Comparison of ENCODE assay signal across 13 cellular contexts in genomic region chr12:48883305-48884171, GRCh38. TPM values are rescaled to one million over a fixed set of nuclear protein-coding genes. Genes with fewer than 3 reads are reported as not detected.
DNase-seq lines count a peak whose midpoint lies in the region; ATAC-seq and TF ChIP-seq lines count a peak whose summit lies in the region.
"Had no signal": no experiment of that assay in that cellular context is flagged by ENCODE, and none has a peak within 500 bp of the region (broad histone marks: within the 10 kb centered on the region; RNA-seq: fewer than 3 reads in every experiment).

No MANE protein-coding gene starts in this region.

- no peaks in the 10 kb centered on the region for H3K27me3 ChIP-seq in right atrium auricular region
- peaks cover 3% of the 10 kb centered on the region for H3K27me3 ChIP-seq in lower lobe of right lung (ENCODE audit: low read depth)
- H3K27me3 ChIP-seq in spleen (replicated peaks in 1 of 7): peaks cover 0 to 47% (median 5%) of the 10 kb centered on the region in 7 donors

- H3K36me3 Mint-ChIP-seq in brain (no peaks in the 10 kb centered on the region), type B pancreatic cell (no peaks in the 10 kb centered on the region)

- no peak for TF ChIP-seq POLR2A in spleen (IDR thresholded peaks at IDR 0.05)

- peaks cover 35% of the 10 kb centered on the region for H3K4me1 Mint-ChIP-seq in brain
- peaks cover 48% of the 10 kb centered on the region for H3K4me1 Mint-ChIP-seq in type B pancreatic cell (ENCODE audit: unreplicated experiment)
- H3K4me1 Mint-ChIP-seq: immature natural killer cell had no signal

- H3K9me3 Mint-ChIP-seq in brain: peaks cover 0 to 2% (median 0%) of the 10 kb centered on the region in 5 experiments
- no peaks in the 10 kb centered on the region for H3K9me3 Mint-ChIP-seq in type B pancreatic cell
- H3K9me3 Mint-ChIP-seq: immature natural killer cell; stimulated activated naive CD8-positive, alpha-beta T cell treated with anti-CD3 and anti-CD28 coated beads, Interleukin-15, Interleukin-2, amounts not matched to agents 100 ng/mL and 50 ng/mL, for 24 hours had no signal

- H3K36me3 ChIP-seq in right atrium auricular region (no peaks in the 10 kb centered on the region), lower lobe of right lung (no peaks in the 10 kb centered on the region), spleen (no peaks in the 10 kb centered on the region)

- ATAC-seq in left cardiac atrium (peak in 1 of 2 donors; percentile 33), lower lobe of right lung (peak; percentile 5 to 43), HG02588 (IDR thresholded peaks at IDR 0.05; ENCODE audit: unreplicated experiment) (no peak)

- peak overlapping the region; percentile 26 to 64 (median 38) for H3K4me3 Mint-ChIP-seq in brain
- H3K4me3 Mint-ChIP-seq in type B pancreatic cell: peak overlapping the region; percentile 69
- H3K4me3 Mint-ChIP-seq: immature natural killer cell; stimulated activated naive CD8-positive, alpha-beta T cell treated with anti-CD3 and anti-CD28 coated beads, Interleukin-15, Interleukin-2, amounts not matched to agents 100 ng/mL and 50 ng/mL, for 24 hours had no signal

- 75 to 85% (median 82%) methylated on average over 14 of the region's 14 CpGs for WGBS in spleen, 5 donors

- peak overlapping the region; percentile 58 to 98 (median 93) for H3K27ac Mint-ChIP-seq in brain
- H3K27ac Mint-ChIP-seq in type B pancreatic cell: peak overlapping the region; percentile 77
- H3K27ac Mint-ChIP-seq: immature natural killer cell; stimulated activated naive CD8-positive, alpha-beta T cell treated with anti-CD3 and anti-CD28 coated beads, Interleukin-15, Interleukin-2, amounts not matched to agents 100 ng/mL and 50 ng/mL, for 24 hours had no signal

- intact Hi-C loops in left cardiac atrium (cut with DNase I): no loop called here
- intact Hi-C loops in lower lobe of right lung (cut with DNase I): no loop called here
- intact Hi-C loops in spleen (cut with DNase I; ENCODE audit: low total_unique reads): no loop called here

- no peak for TF ChIP-seq CTCF in right atrium auricular region (IDR thresholded peaks at IDR 0.05)
- no peak for TF ChIP-seq CTCF in brain (conservative IDR thresholded peaks at IDR 0.05)
- TF ChIP-seq CTCF in lower lobe of right lung (IDR thresholded peaks at IDR 0.05): no peak
- no peak for TF ChIP-seq CTCF in type B pancreatic cell (conservative IDR thresholded peaks at IDR 0.05)
- no peak for TF ChIP-seq CTCF in spleen (IDR thresholded peaks at IDR 0.05 in 8 of 11, conservative IDR thresholded peaks at IDR 0.05 in 3 of 11)

- H3K4me1 ChIP-seq in right atrium auricular region: peaks cover 0 to 25% of the 10 kb centered on the region in 2 donors
- peaks cover 22% of the 10 kb centered on the region for H3K4me1 ChIP-seq in lower lobe of right lung
- H3K4me1 ChIP-seq in spleen: peaks cover 0 to 12% (median 2%) of the 10 kb centered on the region in 6 donors

- H3K27me3 Mint-ChIP-seq in brain: peaks cover 17% of the 10 kb centered on the region
- H3K27me3 Mint-ChIP-seq in type B pancreatic cell: peaks cover 3% of the 10 kb centered on the region

- no peaks in the 10 kb centered on the region for H3K9me3 ChIP-seq in right atrium auricular region
- H3K9me3 ChIP-seq in lower lobe of right lung: no peaks in the 10 kb centered on the region
- H3K9me3 ChIP-seq in spleen: no peaks in the 10 kb centered on the region

- DNase-seq in left cardiac atrium (peak; percentile 24), right atrium auricular region (ENCODE audit: low spot score) (no peak), lower lobe of right lung (no peak), type B pancreatic cell (ENCODE audit: extremely low spot score, unreplicated experiment) (no peak), spleen (no peak), OCI-M1 (lab: John Stamatoyannopoulos, UW) (no peak)
- DNase-seq: activated CD4-positive, alpha-beta T cell treated with anti-CD3 and anti-CD28 coated beads for 48 hours; activated naive CD4-positive, alpha-beta T cell treated with Interleukin-2 at 50 U/mL for 16 hours; AML-193; immature natural killer cell had no signal

- H3K27ac ChIP-seq in right atrium auricular region: no peak overlapping the region
- peak overlapping the region; percentile 56 for H3K27ac ChIP-seq in lower lobe of right lung
- H3K27ac ChIP-seq in spleen: no peak overlapping the region

- no peak overlapping the region for H3K4me3 ChIP-seq in right atrium auricular region
- H3K4me3 ChIP-seq in lower lobe of right lung: no peak overlapping the region
- no peak overlapping the region for H3K4me3 ChIP-seq in spleen

RNA-seq across cellular contexts. Expression of gene RND1, which starts 17.9 kb away (rescaled TPM):
- total RNA-seq in left cardiac atrium (under 1 TPM; 0.56 to 0.79 TPM), right atrium auricular region (under 1 TPM in 1 of 2 donors, not detected in 1; 0.70 TPM), lower lobe of right lung (5.9 TPM), type B pancreatic cell (ENCODE audit: low replicate concordance) (3.2 and 6.9 TPM in 2 replicates), spleen (1 to 10 TPM in 5 of 7 donors, under 1 TPM in 2; 0.69 to 3.0 (median 1.5) TPM)
- polyA plus RNA-seq in brain (ENCODE audit: insufficient read depth, low read depth, low replicate concordance) (11.6 TPM), spleen (under 1 TPM; 0.65 to 0.93 (median 0.86) TPM)

RNA-seq across cellular contexts. Expression of gene DDX23, which starts 31.6 kb away (rescaled TPM):
- total RNA-seq in left cardiac atrium: 10 to 100 TPM; 34.7 to 37.5 TPM
- total RNA-seq in right atrium auricular region: 10 to 100 TPM; 28.3 to 34.2 TPM
- polyA plus RNA-seq in brain (ENCODE audit: insufficient read depth, low read depth, low replicate concordance): 92.9 TPM
- 76.8 TPM for total RNA-seq in lower lobe of right lung
- 95.3 and 104 TPM in 2 replicates for total RNA-seq in type B pancreatic cell (ENCODE audit: low replicate concordance)
- 100 to 1,000 TPM in 3 of 7 donors, 10 to 100 TPM in 4; 71.7 to 104 (median 91.7) TPM for total RNA-seq in spleen
- 10 to 100 TPM; 33.1 to 54.9 (median 49.2) TPM for polyA plus RNA-seq in spleen

RNA-seq across cellular contexts. Expression of gene FKBP11, which starts 41.8 kb away (rescaled TPM):
- total RNA-seq in left cardiac atrium (10 to 100 TPM; 14.5 to 25.0 TPM), right atrium auricular region (10 to 100 TPM in 1 of 2 donors, 1 to 10 TPM in 1; 9.1 to 10.2 TPM), lower lobe of right lung (24.9 TPM), type B pancreatic cell (ENCODE audit: low replicate concordance) (44.6 and 56.3 TPM in 2 replicates), spleen (10 to 100 TPM; 27.8 to 73.8 (median 43.2) TPM)
- polyA plus RNA-seq in brain (ENCODE audit: insufficient read depth, low read depth, low replicate concordance) (2.8 TPM), spleen (10 to 100 TPM; 31.8 to 49.8 (median 37.9) TPM)
